8 cellular contexts compared by ENCODE assay signal in genomic region chr19:42198676-42199439, GRCh38. TPM values are rescaled to one million over a fixed set of nuclear protein-coding genes. Genes with fewer than 3 reads are reported as not detected.
A peak's percentile ranks its signal among the peaks of the same experiment; 100 is the strongest.
DNase-seq lines count a peak whose midpoint lies in the region; ATAC-seq, FAIRE-seq and TF ChIP-seq lines count a peak whose summit lies in the region.

No MANE protein-coding gene starts in this region.

- no peaks in the 10 kb centered on the region for H3K9me3 ChIP-seq in osteoblast (ENCODE audit: low read depth, low read length)

- no peak for TF ChIP-seq POLR2A in H54 (IDR thresholded peaks at IDR 0.05; ENCODE audit: low read depth, low read length)

- no peaks in the 10 kb centered on the region for H3K4me1 ChIP-seq in osteoblast (ENCODE audit: insufficient read depth, low read length)

- no peak overlapping the region for H3K4me2 ChIP-seq in osteoblast (ENCODE audit: insufficient read depth, low read length)

- no peak for FAIRE-seq in H54 (lab: Jason Lieb, UNC)

- CTCF ChIA-PET in RWPE1 (lab: Yijun Ruan, JAX), result interaction anchor here (0.6 to 0.9 kb wide), 3 partner anchors 7 to 76 kb away, joined by 3 to 4 read pairs (median 3); no protein-coding TSS in a partner anchor

- peak; percentile 53 for ATAC-seq in GM21786 (IDR thresholded peaks at IDR 0.05; ENCODE audit: unreplicated experiment)
- peak; percentile 40 to 60 for ATAC-seq in activated naive CD4-positive, alpha-beta T cell treated with anti-CD3 and anti-CD28 coated beads, Interleukin-2, amount 50 U/mL, for 72 hours
- ATAC-seq in HG03378 (IDR thresholded peaks at IDR 0.05; ENCODE audit: unreplicated experiment), result no peak

- H3K9me3 Mint-ChIP-seq in activated naive CD4-positive, alpha-beta T cell treated with anti-CD3 and anti-CD28 coated beads, Interleukin-2, amount 50 U/mL, for 72 hours, result peaks cover 0 to 5% of the 10 kb centered on the region in 2 donors

- H2AFZ ChIP-seq in osteoblast (ENCODE audit: low read length), result no peak overlapping the region

- H3K27ac ChIP-seq in RWPE1 (peak overlapping the region; percentile 96), osteoblast (ENCODE audit: low read depth, low read length) (no peak overlapping the region)

- H3K36me3 Mint-ChIP-seq in activated naive CD4-positive, alpha-beta T cell treated with anti-CD3 and anti-CD28 coated beads, Interleukin-2, amount 50 U/mL, for 72 hours, result peaks cover 21 to 64% of the 10 kb centered on the region in 2 donors

- H3K4me3 ChIP-seq in osteoblast (ENCODE audit: insufficient read depth, low read length), result no peak overlapping the region

- peaks cover 30% of the 10 kb centered on the region for H4K20me1 ChIP-seq in osteoblast (ENCODE audit: insufficient read depth, low read length)

- TF ChIP-seq CTCF in GM10266 (IDR thresholded peaks at IDR 0.05; ENCODE audit: control insufficient read depth, insufficient read depth, low read depth, missing control alignments) (no peak), RWPE1 (conservative IDR thresholded peaks at IDR 0.05; ENCODE audit: low read depth) (no peak), osteoblast (IDR thresholded peaks at IDR 0.05; ENCODE audit: extremely low read depth, low read depth, low read length) (no peak)

- H3K27ac Mint-ChIP-seq in activated naive CD4-positive, alpha-beta T cell treated with anti-CD3 and anti-CD28 coated beads, Interleukin-2, amount 50 U/mL, for 72 hours, result peak overlapping the region; percentile 67 to 95

- H3K79me2 ChIP-seq in osteoblast (ENCODE audit: insufficient read depth, low read length), result peaks cover 36% of the 10 kb centered on the region

- DNase-seq in GM10266 (ENCODE audit: extremely low spot score), result peak; percentile 85
- DNase-seq in RWPE1 (ENCODE audit: low spot score), result no peak
- peak; percentile 46 to 68 for DNase-seq in activated naive CD4-positive, alpha-beta T cell treated with anti-CD3 and anti-CD28 coated beads, Interleukin-2, amount 50 U/mL, for 72 hours (ENCODE audit: low spot score in 2 of 2)
- DNase-seq in osteoblast (ENCODE audit: insufficient read length, low spot score, missing footprints), result peak; percentile 22
- DNase-seq in dedifferentiated amniotic fluid mesenchymal stem cell (ENCODE audit: extremely low spot score), result no peak
- no peak for DNase-seq in H54 (ENCODE audit: insufficient read length, low spot score)

- H3K27me3 ChIP-seq in osteoblast (ENCODE audit: insufficient read depth, low read length), result no peaks in the 10 kb centered on the region

- POLR2A ChIA-PET in RWPE1 (lab: Yijun Ruan, JAX; ENCODE audit: low non-redundant PET), result interaction anchor here (0.6 kb wide), 1 partner anchor 29 kb away, joined by 3 read pairs; no protein-coding TSS in a partner anchor

- H3K36me3 ChIP-seq in osteoblast (ENCODE audit: insufficient read depth, low read length), result peaks cover 19% of the 10 kb centered on the region

RNA-seq across cellular contexts. Expression of gene DEDD2, which starts 18.6 kb away (rescaled TPM):
- 10 to 100 TPM; 28.7 to 39.3 TPM for total RNA-seq in activated naive CD4-positive, alpha-beta T cell treated with anti-CD3 and anti-CD28 coated beads, Interleukin-2, amount 50 U/mL, for 72 hours
- total RNA-seq in osteoblast, result 19.9 and 26.2 TPM in 2 replicates

RNA-seq across cellular contexts. Expression of gene ZNF526, which starts 21.3 kb away (rescaled TPM):
- 10 to 100 TPM; 13.2 to 14.5 TPM for total RNA-seq in activated naive CD4-positive, alpha-beta T cell treated with anti-CD3 and anti-CD28 coated beads, Interleukin-2, amount 50 U/mL, for 72 hours
- 11.5 and 11.9 TPM in 2 replicates for total RNA-seq in osteoblast

RNA-seq across cellular contexts. Expression of gene GSK3A, which starts 43.5 kb away (rescaled TPM):
- 10 to 100 TPM; 38.1 to 39.5 TPM for total RNA-seq in activated naive CD4-positive, alpha-beta T cell treated with anti-CD3 and anti-CD28 coated beads, Interleukin-2, amount 50 U/mL, for 72 hours
- total RNA-seq in osteoblast, result 16.2 and 18.1 TPM in 2 replicates

RNA-seq across cellular contexts. Expression of gene ERF, which starts 56.1 kb away (rescaled TPM):
- total RNA-seq in activated naive CD4-positive, alpha-beta T cell treated with anti-CD3 and anti-CD28 coated beads, Interleukin-2, amount 50 U/mL, for 72 hours, result 10 to 100 TPM; 48.8 to 67.8 TPM
- 31.8 and 44.8 TPM in 2 replicates for total RNA-seq in osteoblast

Comparison
In these comparisons a context has a peak if more than half of its experiments do, and no peak if none do; other contexts are left out.
1. DNase-seq: peak in GM10266 (single experiment), activated naive CD4-positive, alpha-beta T cell treated with anti-CD3 and anti-CD28 coated beads, Interleukin-2, amount 50 U/mL, for 72 hours (2 of 2) and osteoblast (single experiment); none in RWPE1 (single experiment), dedifferentiated amniotic fluid mesenchymal stem cell (single experiment) and H54 (single experiment).